19 cellular contexts compared by ENCODE assay signal in the genomic region with DNA sequence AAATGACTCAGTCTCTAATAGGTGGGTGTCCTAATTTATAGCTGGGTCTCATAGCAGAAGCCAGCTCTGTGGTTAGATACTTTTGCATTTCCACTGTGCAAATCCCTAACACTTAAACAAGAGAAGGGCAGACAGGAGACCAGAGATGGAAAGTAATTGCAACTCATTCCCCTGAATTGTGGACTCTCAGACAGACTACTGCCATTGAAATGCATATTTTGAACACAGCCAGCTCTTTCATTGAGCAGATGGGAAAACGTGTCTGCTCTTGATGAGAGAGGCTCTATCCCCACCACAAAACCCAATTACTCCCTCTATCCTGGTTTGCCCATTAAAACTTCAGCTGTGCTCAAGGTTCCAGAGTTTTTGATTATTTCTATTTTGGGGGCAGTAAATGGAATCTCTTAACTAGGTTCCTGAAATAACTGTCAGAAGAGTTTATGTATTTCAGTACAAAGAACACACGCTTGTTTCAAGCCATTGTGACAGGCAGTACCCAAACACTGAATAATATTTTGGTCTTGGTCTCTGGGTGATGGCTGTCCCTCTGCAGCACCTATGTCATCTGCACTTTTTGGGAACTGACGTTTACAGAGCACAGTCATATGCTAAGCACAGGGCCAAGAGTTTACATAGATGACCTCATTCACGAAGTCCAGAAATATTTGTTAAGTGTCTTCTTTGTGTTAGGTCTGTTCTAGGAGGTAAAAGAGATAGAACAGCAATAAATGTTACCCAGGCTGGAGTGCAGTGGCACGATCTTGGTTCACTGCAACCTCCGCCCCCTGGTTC. TPM values are rescaled to one million over a fixed set of nuclear protein-coding genes. Genes with fewer than 3 reads are reported as not detected.
DNase-seq lines count a peak whose midpoint lies in the region; ATAC-seq and TF ChIP-seq lines count a peak whose summit lies in the region.
"Had no signal": no experiment of that assay in that cellular context is flagged by ENCODE, and none has a peak within 500 bp of the region (broad histone marks: within the 10 kb centered on the region; RNA-seq: fewer than 3 reads in every experiment).

No MANE protein-coding gene starts in this region.

- peaks cover 14% of the 10 kb centered on the region for H3K27me3 Mint-ChIP-seq in activated T-helper 17 cell treated with anti-CD3 and anti-CD28 coated beads, Interleukin-2, amount 50 U/mL, for 72 hours

- no peak overlapping the region for H3K27ac ChIP-seq in brain microvascular endothelial cell
- peak overlapping the region; percentile 80 for H3K27ac ChIP-seq in right cardiac atrium (ENCODE audit: low read length)
- no peak overlapping the region for H3K27ac ChIP-seq in Peyer's patch
- H3K27ac ChIP-seq: parathyroid adenoma, SJSA1, testis had no signal

- H3K4me1 Mint-ChIP-seq in activated T-helper 17 cell treated with anti-CD3 and anti-CD28 coated beads, Interleukin-2, amount 50 U/mL, for 72 hours, result no peaks in the 10 kb centered on the region
- H3K4me1 Mint-ChIP-seq: memory B cell had no signal

- H3K36me3 Mint-ChIP-seq in activated T-helper 17 cell treated with anti-CD3 and anti-CD28 coated beads, Interleukin-2, amount 50 U/mL, for 72 hours (ENCODE audit: low read depth), result no peaks in the 10 kb centered on the region

- H3K4me3 ChIP-seq in brain microvascular endothelial cell (ENCODE audit: low read depth, low read length) (no peak overlapping the region), right cardiac atrium (ENCODE audit: low read length) (no peak overlapping the region), Peyer's patch (no peak overlapping the region)
- H3K4me3 ChIP-seq: SJSA1, testis had no signal

- no peaks in the 10 kb centered on the region for H3K36me3 ChIP-seq in brain microvascular endothelial cell (replicated peaks)
- no peaks in the 10 kb centered on the region for H3K36me3 ChIP-seq in Peyer's patch
- H3K36me3 ChIP-seq: SJSA1 had no signal

- in situ Hi-C loops in brain microvascular endothelial cell (cut with HindIII; ENCODE audit: low pct_ligation_motif_present, low sequenced_read_pairs), result no loop called here

- H3K27ac Mint-ChIP-seq in activated T-helper 17 cell treated with anti-CD3 and anti-CD28 coated beads, Interleukin-2, amount 50 U/mL, for 72 hours, result no peak overlapping the region
- H3K27ac Mint-ChIP-seq: memory B cell; natural killer cell treated with Interleukin-12 subunit alpha and Interleukin-12 subunit beta and Interleukin-15 and Interleukin-18, amount 100 ng/mL, for 72 hours had no signal

- DNase-seq in NCI-H2029 (lab: John Stamatoyannopoulos, UW) (peak; percentile 4), NCI-H2029 treated with DMSO at 0.1 percent for 48 hours (lab: John Stamatoyannopoulos, UW) (no peak), brain microvascular endothelial cell (peak; percentile 29), right cardiac atrium (no peak), Peyer's patch (no peak)
- DNase-seq in NK-92 treated with Interleukin-12 subunit alpha and Interleukin-12 subunit beta, amount 100 ng/mL, for 24 hours (lab: John Stamatoyannopoulos, UW), result no peak
- no peak for DNase-seq in activated CD8-positive, alpha-beta memory T cell treated with anti-CD3 and anti-CD28 coated beads, Interleukin-2, amount 50 U/mL, for 48 hours
- DNase-seq: central memory CD4-positive, alpha-beta T cell; effector CD4-positive, alpha-beta T cell; GOT3; NCI-H187; NCI-H524; OCI-M1; testis had no signal

- no peak for TF ChIP-seq POLR2A in Peyer's patch (IDR thresholded peaks at IDR 0.05)

- no peaks in the 10 kb centered on the region for H3K4me1 ChIP-seq in right cardiac atrium (ENCODE audit: control insufficient read depth, insufficient read depth, low read length)
- H3K4me1 ChIP-seq in Peyer's patch, result no peaks in the 10 kb centered on the region
- H3K4me1 ChIP-seq: parathyroid adenoma, SJSA1, testis had no signal

- H3K9me3 Mint-ChIP-seq in activated T-helper 17 cell treated with anti-CD3 and anti-CD28 coated beads, Interleukin-2, amount 50 U/mL, for 72 hours, result no peaks in the 10 kb centered on the region
- H3K9me3 Mint-ChIP-seq: natural killer cell treated with Interleukin-12 subunit alpha and Interleukin-12 subunit beta and Interleukin-15 and Interleukin-18, amount 100 ng/mL, for 72 hours had no signal

- TF ChIP-seq CTCF in brain microvascular endothelial cell (IDR thresholded peaks at IDR 0.05; ENCODE audit: low read depth, low read length, missing control alignments) (no peak), Peyer's patch (IDR thresholded peaks at IDR 0.05) (no peak)

- intact Hi-C loops in right cardiac atrium (cut with DNase I), result no loop called here

- WGBS in right cardiac atrium, result 67% methylated on average over 6 of the region's 6 CpGs

- H3K27me3 ChIP-seq in brain microvascular endothelial cell (replicated peaks) (no peaks in the 10 kb centered on the region), right cardiac atrium (ENCODE audit: control insufficient read depth, insufficient read depth) (no peaks in the 10 kb centered on the region), Peyer's patch (no peaks in the 10 kb centered on the region)
- H3K27me3 ChIP-seq: SJSA1, testis had no signal

- ATAC-seq in right cardiac atrium, result peak; percentile 78
- ATAC-seq in activated T-helper 17 cell treated with anti-CD3 and anti-CD28 coated beads, Interleukin-2, amount 50 U/mL, for 72 hours (replicated peaks), result no peak
- ATAC-seq: natural killer cell treated with Interleukin-12 subunit alpha and Interleukin-12 subunit beta and Interleukin-15 and Interleukin-18, amount 100 ng/mL, for 72 hours had no signal

- no peaks in the 10 kb centered on the region for H3K9me3 ChIP-seq in right cardiac atrium (ENCODE audit: control insufficient read depth, low read length)
- H3K9me3 ChIP-seq in Peyer's patch, result peaks cover 0 to 3% (median 0%) of the 10 kb centered on the region in 4 donors
- H3K9me3 ChIP-seq: testis had no signal

- H3K4me3 Mint-ChIP-seq in activated T-helper 17 cell treated with anti-CD3 and anti-CD28 coated beads, Interleukin-2, amount 50 U/mL, for 72 hours, result no peak overlapping the region
- H3K4me3 Mint-ChIP-seq: memory B cell; natural killer cell treated with Interleukin-12 subunit alpha and Interleukin-12 subunit beta and Interleukin-15 and Interleukin-18, amount 100 ng/mL, for 72 hours had no signal

RNA-seq across cellular contexts. Expression of a gene that starts 41.7 kb away (rescaled TPM):
- total RNA-seq in right cardiac atrium, result 1 to 10 TPM in 2 of 4 donors, under 1 TPM in 2; 0.47 to 1.2 (median 0.98) TPM
- polyA plus RNA-seq in right cardiac atrium, result 0.23 TPM
- total RNA-seq in Peyer's patch, result 10 to 100 TPM in 1 of 4 donors, 1 to 10 TPM in 1, not detected in 2; 2.6 to 18.2 TPM
- under 1 TPM; 0.45 to 0.63 TPM for total RNA-seq in activated T-helper 17 cell treated with anti-CD3 and anti-CD28 coated beads, Interleukin-2, amount 50 U/mL, for 72 hours

RNA-seq across cellular contexts. Expression of a gene that starts 41.9 kb away (rescaled TPM):
- 10 to 100 TPM; 35.6 to 45.3 (median 40.9) TPM for total RNA-seq in right cardiac atrium
- 63.0 TPM for polyA plus RNA-seq in right cardiac atrium
- total RNA-seq in Peyer's patch, result 10 to 100 TPM in 2 of 4 donors, 1 to 10 TPM in 2; 6.6 to 19.5 (median 12.3) TPM
- total RNA-seq in activated T-helper 17 cell treated with anti-CD3 and anti-CD28 coated beads, Interleukin-2, amount 50 U/mL, for 72 hours, result 10 to 100 TPM; 10.4 to 11.5 TPM

RNA-seq across cellular contexts. Expression of a gene that starts 44.5 kb away (rescaled TPM):
- total RNA-seq in right cardiac atrium (1 to 10 TPM in 3 of 4 donors, under 1 TPM in 1; 0.83 to 3.2 (median 1.9) TPM), Peyer's patch (1 to 10 TPM in 1 of 4 donors, not detected in 3; 4.2 TPM)
- polyA plus RNA-seq in right cardiac atrium, result 6.5 TPM
- total RNA-seq in activated T-helper 17 cell treated with anti-CD3 and anti-CD28 coated beads, Interleukin-2, amount 50 U/mL, for 72 hours, result 10 to 100 TPM; 10.8 to 13.2 TPM
- total RNA-seq: SJSA1 had no signal

Comparison
In these comparisons a context has a peak if more than half of its experiments do, and no peak if none do; other contexts are left out.
1. DNase-seq: peak in NCI-H2029 (single experiment) and brain microvascular endothelial cell (single experiment); none in NCI-H2029 treated with DMSO at 0.1 percent for 48 hours (single experiment), right cardiac atrium (0 of 3), Peyer's patch (0 of 3), NK-92 treated with Interleukin-12 subunit alpha and Interleukin-12 subunit beta, amount 100 ng/mL, for 24 hours (single experiment) and activated CD8-positive, alpha-beta memory T cell treated with anti-CD3 and anti-CD28 coated beads, Interleukin-2, amount 50 U/mL, for 48 hours (single experiment).